Comparison of ENCODE assay signal across 9 cellular contexts in genomic region chr14:24279301-24280186, GRCh38. TPM values are rescaled to one million over a fixed set of nuclear protein-coding genes. Genes with fewer than 3 reads are reported as not detected.
A peak's percentile ranks its signal among the peaks of the same experiment; 100 is the strongest.
DNase-seq lines count a peak whose midpoint lies in the region; ATAC-seq lines count a peak whose summit lies in the region.
"Had no signal": no experiment of that assay in that cellular context is flagged by ENCODE, and none has a peak within 500 bp of the region (broad histone marks: within the 10 kb centered on the region; RNA-seq: fewer than 3 reads in every experiment).

No MANE protein-coding gene starts in this region.

- no peaks in the 10 kb centered on the region for H3K27me3 ChIP-seq in effector memory CD4-positive, alpha-beta T cell (replicated peaks; ENCODE audit: control insufficient read depth, insufficient read depth, low read length, poor library complexity, severe bottlenecking)

- peak; percentile 4 for DNase-seq in NCI-H1436 (lab: John Stamatoyannopoulos, UW)
- DNase-seq in NCI-H1436 treated with DMSO at 0.1 percent for 48 hours (lab: John Stamatoyannopoulos, UW): no peak
- peak in 2 of 3 donors; percentile 43 to 46 for DNase-seq in T-helper 17 cell
- DNase-seq in effector memory CD4-positive, alpha-beta T cell: peak in 2 of 3 donors; percentile 28 to 32
- no peak for DNase-seq in DMS153 (lab: John Stamatoyannopoulos, UW)
- DNase-seq in SKM-1 (lab: John Stamatoyannopoulos, UW; ENCODE audit: unreplicated experiment): no peak

- peak overlapping the region; percentile 39 for H3K4me3 Mint-ChIP-seq in T-helper 17 cell

- peak overlapping the region; percentile 4 for H3K27ac ChIP-seq in effector memory CD4-positive, alpha-beta T cell (ENCODE audit: insufficient read depth, low read length, poor library complexity, severe bottlenecking)
- H3K27ac ChIP-seq in skin epidermis: peak overlapping the region in 15 of 21 experiments; percentile 4 to 71 (median 31)
- H3K27ac ChIP-seq: C4-2B had no signal

- H3K36me3 Mint-ChIP-seq in T-helper 17 cell (ENCODE audit: low read depth): no peaks in the 10 kb centered on the region

- H3K4me3 ChIP-seq in effector memory CD4-positive, alpha-beta T cell (ENCODE audit: insufficient read depth, low read depth, low read length, poor library complexity, severe bottlenecking): no peak overlapping the region
- H3K4me3 ChIP-seq in skin epidermis: no peak overlapping the region

- H3K4me1 Mint-ChIP-seq in T-helper 17 cell: peaks cover 35% of the 10 kb centered on the region

- H3K36me3 ChIP-seq in effector memory CD4-positive, alpha-beta T cell (ENCODE audit: control insufficient read depth, insufficient read depth, low read length): no peaks in the 10 kb centered on the region

- H3K27ac Mint-ChIP-seq in T-helper 17 cell: peak overlapping the region; percentile 96

- peaks cover 14% of the 10 kb centered on the region for H3K4me1 ChIP-seq in effector memory CD4-positive, alpha-beta T cell (ENCODE audit: control insufficient read depth, insufficient read depth, low read length, poor library complexity, severe bottlenecking)

- ATAC-seq in HG03064 (IDR thresholded peaks at IDR 0.05; ENCODE audit: low read depth, unreplicated experiment): peak; percentile 72
- ATAC-seq in T-helper 17 cell: peak; percentile 96

- no peaks in the 10 kb centered on the region for H3K27me3 Mint-ChIP-seq in T-helper 17 cell

- no peaks in the 10 kb centered on the region for H3K9me3 ChIP-seq in T-helper 17 cell (ENCODE audit: control insufficient read depth, low read length, poor library complexity, severe bottlenecking)
- no peaks in the 10 kb centered on the region for H3K9me3 ChIP-seq in effector memory CD4-positive, alpha-beta T cell (ENCODE audit: control insufficient read depth, low read length)

RNA-seq across cellular contexts. Expression of gene RABGGTA, which starts 8.1 kb away (rescaled TPM):
- 10 to 100 TPM; 54.4 to 72.1 TPM for total RNA-seq in T-helper 17 cell

RNA-seq across cellular contexts. Expression of gene TGM1, which starts 16.6 kb away (rescaled TPM):
- 1 to 10 TPM; 3.4 to 4.3 TPM for total RNA-seq in T-helper 17 cell

RNA-seq across cellular contexts. Expression of gene DHRS1, which starts 20.0 kb away (rescaled TPM):
- total RNA-seq in T-helper 17 cell: 10 to 100 TPM; 24.0 to 27.0 TPM

RNA-seq across cellular contexts. Expression of gene NOP9, which starts 20.1 kb away (rescaled TPM):
- total RNA-seq in T-helper 17 cell: 10 to 100 TPM; 25.7 to 27.7 TPM

RNA-seq across cellular contexts. Expression of gene CIDEB, which starts 28.2 kb away (rescaled TPM):
- total RNA-seq in T-helper 17 cell: 10 to 100 TPM; 14.5 to 16.8 TPM

Comparison
In these comparisons a context has a peak if more than half of its experiments do, and no peak if none do; other contexts are left out.
1. DNase-seq: peak in NCI-H1436 (single experiment), T-helper 17 cell (2 of 3) and effector memory CD4-positive, alpha-beta T cell (2 of 3); none in NCI-H1436 treated with DMSO at 0.1 percent for 48 hours (single experiment), DMS153 (single experiment) and SKM-1 (single experiment).